Comparison of ENCODE assay signal across 8 cellular contexts in genomic region chrX:131816551-131817136, GRCh38.
DNase-seq lines count a peak whose midpoint lies in the region; TF ChIP-seq lines count a peak whose summit lies in the region.

No MANE protein-coding gene starts in this region.

- no peak overlapping the region for H3K27ac ChIP-seq in RWPE1

- peak overlapping the region; percentile 87 for H3K27ac Mint-ChIP-seq in HFFc6
- H3K27ac Mint-ChIP-seq in activated naive CD8-positive, alpha-beta T cell treated with anti-CD3 and anti-CD28 coated beads for 36 hours = peak overlapping the region; percentile 80
- H3K27ac Mint-ChIP-seq in immature natural killer cell = peak overlapping the region; percentile 84 to 91 (median 89)

- peak overlapping the region; percentile 84 for H3K4me3 Mint-ChIP-seq in HFFc6
- H3K4me3 Mint-ChIP-seq in activated naive CD8-positive, alpha-beta T cell treated with anti-CD3 and anti-CD28 coated beads for 36 hours = peak overlapping the region; percentile 65
- peak overlapping the region; percentile 83 to 92 (median 89) for H3K4me3 Mint-ChIP-seq in immature natural killer cell

- H3K9me3 Mint-ChIP-seq in HFFc6 (no peaks in the 10 kb centered on the region; the same call in 1 of the 2 replicates), immature natural killer cell (no peaks in the 10 kb centered on the region)
- H3K9me3 Mint-ChIP-seq in activated naive CD8-positive, alpha-beta T cell treated with anti-CD3 and anti-CD28 coated beads for 36 hours = no peaks in the 10 kb centered on the region

- POLR2A ChIA-PET in RWPE1 (lab: Yijun Ruan, JAX; ENCODE audit: low non-redundant PET) = no interaction called here

- peaks cover 35% of the 10 kb centered on the region; the same call in 1 of the 2 replicates for H3K4me1 Mint-ChIP-seq in HFFc6 (ENCODE audit: low read depth)
- peaks cover 26% of the 10 kb centered on the region for H3K4me1 Mint-ChIP-seq in activated naive CD8-positive, alpha-beta T cell treated with anti-CD3 and anti-CD28 coated beads for 36 hours
- peaks cover 42 to 45% of the 10 kb centered on the region in 2 donors for H3K4me1 Mint-ChIP-seq in immature natural killer cell

- DNase-seq in GDM1 (lab: John Stamatoyannopoulos, UW) (peak; percentile 78), HFFc6 (peak; percentile 4), RWPE1 (ENCODE audit: low spot score) (peak; percentile 5), immature natural killer cell (peak; percentile 91 to 94 (median 92)), GM19238 (ENCODE audit: insufficient read length, low spot score) (no peak), NCI-H526 (lab: John Stamatoyannopoulos, UW) (no peak)
- DNase-seq in activated naive CD8-positive, alpha-beta T cell treated with anti-CD3 and anti-CD28 coated beads for 36 hours = peak; percentile 43
- peak in 2 of 3 donors; percentile 45 to 79 for DNase-seq in stimulated activated CD4-positive, alpha-beta T cell treated with anti-CD3 and anti-CD28 coated beads, TNF-alpha, amount 100 ng/mL, for 1 hour (ENCODE audit: low read depth in 3 of 3, low spot score in 1 of 3)

- CTCF ChIA-PET in RWPE1 (lab: Yijun Ruan, JAX) = interaction anchor here (0.6 kb wide), 1 partner anchor 28 kb away, joined by 4 read pairs; no protein-coding TSS in a partner anchor

- peak; percentile 52 for TF ChIP-seq CTCF in HFFc6 (IDR thresholded peaks at IDR 0.05)
- no peak for TF ChIP-seq CTCF in RWPE1 (conservative IDR thresholded peaks at IDR 0.05; ENCODE audit: low read depth)

- H3K36me3 Mint-ChIP-seq in HFFc6 (ENCODE audit: low read depth) (no peaks in the 10 kb centered on the region), immature natural killer cell (no peaks in the 10 kb centered on the region)
- H3K36me3 Mint-ChIP-seq in activated naive CD8-positive, alpha-beta T cell treated with anti-CD3 and anti-CD28 coated beads for 36 hours = peaks cover 12% of the 10 kb centered on the region

- no peaks in the 10 kb centered on the region for H3K27me3 Mint-ChIP-seq in HFFc6 (ENCODE audit: insufficient read depth)
- no peaks in the 10 kb centered on the region for H3K27me3 Mint-ChIP-seq in activated naive CD8-positive, alpha-beta T cell treated with anti-CD3 and anti-CD28 coated beads for 36 hours
- peaks cover 3 to 14% (median 12%) of the 10 kb centered on the region in 3 donors for H3K27me3 Mint-ChIP-seq in immature natural killer cell (ENCODE audit: low read depth in 3 of 3)

Comparison
In these comparisons a context has a peak if more than half of its experiments do, and no peak if none do; other contexts are left out.
1. DNase-seq: peak in GDM1 (single experiment), HFFc6 (single experiment), RWPE1 (single experiment), activated naive CD8-positive, alpha-beta T cell treated with anti-CD3 and anti-CD28 coated beads for 36 hours (single experiment), immature natural killer cell (3 of 3) and stimulated activated CD4-positive, alpha-beta T cell treated with anti-CD3 and anti-CD28 coated beads, TNF-alpha, amount 100 ng/mL, for 1 hour (2 of 3); none in GM19238 (single experiment) and NCI-H526 (0 of 2).
2. Peak in every context shown above with its lines, with median percentiles within 50 percentile points of each other: H3K27ac Mint-ChIP-seq and H3K4me3 Mint-ChIP-seq.